Comparison of ENCODE assay signal across 8 cellular contexts in genomic region chr15:89776274-89777072, GRCh38. TPM values are rescaled to one million over a fixed set of nuclear protein-coding genes. Genes with fewer than 3 reads are reported as not detected.
A peak's percentile ranks its signal among the peaks of the same experiment; 100 is the strongest.
DNase-seq lines count a peak whose midpoint lies in the region; FAIRE-seq and TF ChIP-seq lines count a peak whose summit lies in the region.

A gene with protein sequence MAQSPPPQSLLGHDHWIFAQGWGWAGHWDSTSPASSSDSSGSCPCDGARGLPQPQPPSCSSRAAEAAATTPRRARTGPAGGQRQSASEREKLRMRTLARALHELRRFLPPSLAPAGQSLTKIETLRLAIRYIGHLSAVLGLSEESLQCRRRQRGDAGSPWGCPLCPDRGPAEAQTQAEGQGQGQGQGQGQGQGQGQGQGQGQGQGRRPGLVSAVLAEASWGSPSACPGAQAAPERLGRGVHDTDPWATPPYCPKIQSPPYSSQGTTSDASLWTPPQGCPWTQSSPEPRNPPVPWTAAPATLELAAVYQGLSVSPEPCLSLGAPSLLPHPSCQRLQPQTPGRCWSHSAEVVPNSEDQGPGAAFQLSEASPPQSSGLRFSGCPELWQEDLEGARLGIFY (plus strand): TSS chr15:89776332. CDS start chr15:89776358, 26 bp downstream.

- H3K9me1 ChIP-seq in endothelial cell of umbilical vein (replicated peaks; ENCODE audit: control insufficient read depth, extremely low read depth, insufficient read depth, low read length) = no peaks in the 10 kb centered on the region

- CTCF ChIA-PET in Calu3 (lab: Charles Lee) = no interaction called here
- CTCF ChIA-PET in endothelial cell of umbilical vein (lab: Charles Lee) = interaction anchor here (0.6 to 2.4 kb wide), 6 partner anchors 16 to 222 kb away, joined by 3 to 17 read pairs (median 6); no protein-coding TSS in a partner anchor

- no peaks in the 10 kb centered on the region for H3K79me2 ChIP-seq in endothelial cell of umbilical vein (ENCODE audit: control insufficient read depth, insufficient read depth, low read length)

- H3K36me3 Mint-ChIP-seq in Calu3 (ENCODE audit: insufficient read depth, unreplicated experiment) = peaks cover 5% of the 10 kb centered on the region

- no peaks in the 10 kb centered on the region for H3K9me3 Mint-ChIP-seq in Calu3 (ENCODE audit: low read depth, unreplicated experiment)

- H3K4me1 ChIP-seq in endothelial cell of umbilical vein (ENCODE audit: control insufficient read depth, extremely low read depth, insufficient read depth, low read length) = peaks cover 6% of the 10 kb centered on the region

- no peaks in the 10 kb centered on the region for H3K36me3 ChIP-seq in endothelial cell of umbilical vein (ENCODE audit: control insufficient read depth in 2 of 2, extremely low read depth in 1 of 2, insufficient read depth in 2 of 2, low read length in 2 of 2)

- peaks cover 13% of the 10 kb centered on the region for H3K4me1 Mint-ChIP-seq in Calu3 (ENCODE audit: low read depth, unreplicated experiment)

- peak within 1 kb of the TSS; percentile 60 for H3K4me3 Mint-ChIP-seq in Calu3 (ENCODE audit: low read depth, unreplicated experiment)

- peak; percentile 83 for DNase-seq in Calu3
- DNase-seq in HCEC 1CT = peak; percentile 82
- DNase-seq in NCI-H345 (lab: John Stamatoyannopoulos, UW) = peak; percentile 58
- DNase-seq in activated CD8-positive, alpha-beta memory T cell treated with anti-CD3 and anti-CD28 coated beads for 24 hours = peak; percentile 84
- DNase-seq in endothelial cell of umbilical vein (ENCODE audit: low read depth, low spot score) = peak; percentile 88
- DNase-seq in mesenteric fat pad (ENCODE audit: low spot score) = peak; percentile 97
- peak; percentile 7 for DNase-seq in stimulated activated CD8-positive, alpha-beta memory T cell treated with anti-CD3 and anti-CD28 coated beads, Interleukin-12 subunit alpha, Interleukin-12 subunit beta, amount 100 ng/mL, for 24 hours (ENCODE audit: extremely low read depth)
- DNase-seq in H4 (ENCODE audit: low spot score) = no peak

- H4K20me1 ChIP-seq in endothelial cell of umbilical vein (replicated peaks; ENCODE audit: control insufficient read depth, extremely low read depth, insufficient read depth, low read length) = no peaks in the 10 kb centered on the region

- peak; percentile 92 for FAIRE-seq in endothelial cell of umbilical vein (lab: Jason Lieb, UNC)

- no peak within 1 kb of the TSS for H3K27ac Mint-ChIP-seq in Calu3 (ENCODE audit: unreplicated experiment)

- intact Hi-C loops in Calu3 (cut with micrococcal nuclease; ENCODE audit: unreplicated experiment) = no loop called here
- intact Hi-C loops in endothelial cell of umbilical vein (cut with micrococcal nuclease) = loop anchor here (2.0 to 5.0 kb wide), 3 partner anchors 18 to 41 kb away; no protein-coding TSS in a partner anchor

- POLR2A ChIA-PET in endothelial cell of umbilical vein (lab: Charles Lee) = no interaction called here

- H2AFZ ChIP-seq in endothelial cell of umbilical vein (ENCODE audit: low read depth, low read length) = peak within 1 kb of the TSS; percentile 90

- no TSS peak for BruUV-seq in Calu3 (replicated peaks; lab: Mats Ljungman, UMichigan)
- no TSS peak for BruUV-seq in endothelial cell of umbilical vein (replicated peaks; lab: Mats Ljungman, UMichigan)

- TF ChIP-seq CTCF in Calu3 (IDR thresholded peaks at IDR 0.05; ENCODE audit: unreplicated experiment) = peak; percentile 38
- peak; percentile 55 to 73 for TF ChIP-seq CTCF in endothelial cell of umbilical vein (IDR thresholded peaks at IDR 0.05; ENCODE audit: extremely low read depth in 1 of 2, insufficient read depth in 1 of 2, low read depth in 1 of 2, low read length in 2 of 2)

- no peak within 1 kb of the TSS for H3K9ac ChIP-seq in endothelial cell of umbilical vein (replicated peaks; ENCODE audit: extremely low read depth, insufficient read depth, low read length)

- peak within 1 kb of the TSS; percentile 44 for H3K4me2 ChIP-seq in endothelial cell of umbilical vein (ENCODE audit: insufficient read depth, low read length)

- TF ChIP-seq POLR2A in endothelial cell of umbilical vein (IDR thresholded peaks at IDR 0.05; ENCODE audit: low read depth, low read length) = no peak

- no peaks in the 10 kb centered on the region for H3K27me3 Mint-ChIP-seq in Calu3 (ENCODE audit: unreplicated experiment)

- dilution Hi-C loops in endothelial cell of umbilical vein (cut with MboI; ENCODE audit: extremely low pct_ligation_motif_present, low sequenced_read_pairs) = no loop called here

- H3K9me3 ChIP-seq in endothelial cell of umbilical vein (replicated peaks; ENCODE audit: control insufficient read depth, insufficient read depth, low read length) = no peaks in the 10 kb centered on the region

- no peak within 1 kb of the TSS for H3K27ac ChIP-seq in endothelial cell of umbilical vein (ENCODE audit: insufficient read depth, low read depth, low read length)

- no peaks in the 10 kb centered on the region for H3K27me3 ChIP-seq in endothelial cell of umbilical vein (ENCODE audit: control insufficient read depth in 2 of 2, insufficient read depth in 2 of 2, low read length in 2 of 2)

- peak within 1 kb of the TSS in 2 of 3 experiments; percentile 4 to 30 for H3K4me3 ChIP-seq in endothelial cell of umbilical vein (replicated peaks in 1 of 3; ENCODE audit: insufficient read depth in 1 of 3, low read depth in 1 of 3, low read length in 3 of 3)

TF ChIP-seq in endothelial cell of umbilical vein, 7 proteins besides CTCF, POLR2A, EP300 and RAD21:
- TF ChIP-seq EZH2 (IDR thresholded peaks at IDR 0.05; ENCODE audit: borderline replicate concordance, low read depth, low read length, severe bottlenecking) (no peak), MYC (IDR thresholded peaks at IDR 0.05; ENCODE audit: low read depth, low read length) (no peak), POLR2AphosphoS5 (IDR thresholded peaks at IDR 0.05; ENCODE audit: insufficient read depth, low read depth, low read length) (peak; percentile 57), FOS (IDR thresholded peaks at IDR 0.05; ENCODE audit: borderline replicate concordance, insufficient read depth, low read length) (no peak), GATA2 (IDR thresholded peaks at IDR 0.05; ENCODE audit: insufficient read depth, insufficient read length, low read depth, low read length) (no peak), JUN (IDR thresholded peaks at IDR 0.05; ENCODE audit: borderline replicate concordance, insufficient read depth, insufficient read length, low read depth) (no peak)
- TF ChIP-seq, protein P1, sequence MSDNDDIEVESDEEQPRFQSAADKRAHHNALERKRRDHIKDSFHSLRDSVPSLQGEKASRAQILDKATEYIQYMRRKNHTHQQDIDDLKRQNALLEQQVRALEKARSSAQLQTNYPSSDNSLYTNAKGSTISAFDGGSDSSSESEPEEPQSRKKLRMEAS (IDR thresholded peaks at IDR 0.05; ENCODE audit: insufficient read depth, insufficient read length) = peak; percentile 61

RNA-seq across cellular contexts. Expression of the gene that starts here (rescaled TPM):
- not detected in 2 replicates for total RNA-seq in Calu3 (2022)
- 0.42 TPM in 1 of 2 replicates, not detected in the other for total RNA-seq in endothelial cell of umbilical vein
- 0.21 and 0.43 TPM in 2 replicates for polyA plus RNA-seq in endothelial cell of umbilical vein
- polyA plus RNA-seq in endothelial cell of umbilical vein (2011; cell fraction: cytosol; rRNA removed) = 0.14 and 0.22 TPM in 2 replicates
- not detected in 2 replicates for polyA plus RNA-seq in endothelial cell of umbilical vein (2011; cell fraction: nucleus; rRNA removed)
- 0.27 and 0.64 TPM in 2 replicates for polyA plus RNA-seq in endothelial cell of umbilical vein (2012)
- polyA minus RNA-seq in endothelial cell of umbilical vein = not detected in 2 replicates
- polyA minus RNA-seq in endothelial cell of umbilical vein (2011; cell fraction: cytosol; rRNA and poly(A)+ RNA removed) = not detected
- not detected in 2 replicates for polyA minus RNA-seq in endothelial cell of umbilical vein (2011; cell fraction: nucleus; rRNA and poly(A)+ RNA removed)
- 0.96 TPM for total RNA-seq in mesenteric fat pad
- not detected in 2 replicates for total RNA-seq in H4 (2014; rRNA removed; shearing (Covaris generic))

Comparison
In these comparisons a context has a peak if more than half of its experiments do, and no peak if none do; other contexts are left out.
1. Peak in DNase-seq in Calu3; RNA of the gene not detected or under 1 TPM.
2. Peak in DNase-seq, H3K4me3 ChIP-seq and H3K4me2 ChIP-seq in endothelial cell of umbilical vein; RNA of the gene not detected or under 1 TPM.
3. Peak in DNase-seq in mesenteric fat pad; RNA of the gene not detected or under 1 TPM.